ENCODE assay signal across 24 cellular contexts in genomic region chr11:131201674-131202073, GRCh38.
"Had no signal": no experiment of that assay in that cellular context is flagged by ENCODE, and none has a peak within 500 bp of the region (broad histone marks: within the 10 kb centered on the region; RNA-seq: fewer than 3 reads in every experiment).

No MANE protein-coding gene starts in this region.

- H3K4me3 ChIP-seq: colonic mucosa, coronary artery, dorsolateral prefrontal cortex, esophagus muscularis mucosa, esophagus squamous epithelium, gastrocnemius medialis, gastroesophageal sphincter, heart left ventricle, heart right ventricle had no signal

- ATAC-seq: effector memory CD8-positive, alpha-beta T cell; esophagus mucosa; foreskin keratinocyte; gastrocnemius medialis; gastroesophageal sphincter; heart right ventricle had no signal

- H3K4me3 Mint-ChIP-seq: dendritic cell treated with granulocyte-macrophage colony-stimulating factor and Interleukin-4, amounts not matched to agents 40 ng/mL and 50 ng/mL, for 4 days; effector memory CD8-positive, alpha-beta T cell; endodermal cell had no signal

- H3K27ac ChIP-seq: colonic mucosa, coronary artery, dorsolateral prefrontal cortex, epithelial cell of prostate, esophagus muscularis mucosa, esophagus squamous epithelium, foreskin keratinocyte, gastrocnemius medialis, gastroesophageal sphincter, heart left ventricle, heart right ventricle had no signal

- H3K27me3 ChIP-seq: colonic mucosa, esophagus muscularis mucosa, gastrocnemius medialis, gastroesophageal sphincter, heart left ventricle had no signal

- H3K9me3 Mint-ChIP-seq: dendritic cell treated with granulocyte-macrophage colony-stimulating factor and Interleukin-4, amounts not matched to agents 40 ng/mL and 50 ng/mL, for 4 days; endodermal cell had no signal

- H3K9me3 ChIP-seq: colonic mucosa, esophagus muscularis mucosa, esophagus squamous epithelium, gastrocnemius medialis, gastroesophageal sphincter, heart left ventricle, heart right ventricle had no signal

- DNase-seq: colonic mucosa; cortex of kidney; dermis blood vessel endothelial cell; dorsolateral prefrontal cortex; effector CD4-positive, alpha-beta T cell; effector CD8-positive, alpha-beta T cell; effector memory CD4-positive, alpha-beta T cell; effector memory CD8-positive, alpha-beta T cell; endodermal cell; erythroblast; esophagus squamous epithelium; foreskin fibroblast; foreskin keratinocyte; foreskin melanocyte; gastrocnemius medialis; glutamatergic neuron; heart left ventricle; heart right ventricle had no signal

- H3K36me3 ChIP-seq: colonic mucosa, esophagus muscularis mucosa, esophagus squamous epithelium, gastrocnemius medialis, gastroesophageal sphincter, heart left ventricle, heart right ventricle had no signal

- H3K27ac Mint-ChIP-seq: dendritic cell treated with granulocyte-macrophage colony-stimulating factor and Interleukin-4, amounts not matched to agents 40 ng/mL and 50 ng/mL, for 4 days; effector memory CD8-positive, alpha-beta T cell; endodermal cell had no signal

- H3K4me1 ChIP-seq: colonic mucosa, foreskin keratinocyte, gastrocnemius medialis had no signal

- H3K27me3 Mint-ChIP-seq: dendritic cell treated with granulocyte-macrophage colony-stimulating factor and Interleukin-4, amounts not matched to agents 40 ng/mL and 50 ng/mL, for 4 days; effector memory CD8-positive, alpha-beta T cell had no signal
